Comparison of ENCODE assay signal across 10 cellular contexts in genomic region chr14:22383515-22384166, GRCh38.
DNase-seq lines count a peak whose midpoint lies in the region; ATAC-seq, FAIRE-seq and TF ChIP-seq lines count a peak whose summit lies in the region.
"Had no signal": no experiment of that assay in that cellular context is flagged by ENCODE, and none has a peak within 500 bp of the region (broad histone marks: within the 10 kb centered on the region; RNA-seq: fewer than 3 reads in every experiment).

No MANE protein-coding gene starts in this region.

- H3K27ac ChIP-seq in endodermal cell (ENCODE audit: low read depth, low read length), result no peak overlapping the region
- H3K27ac ChIP-seq: ascending aorta had no signal

- H3K9ac ChIP-seq in endodermal cell (ENCODE audit: extremely low read depth, low read length, poor library complexity, severe bottlenecking), result no peak overlapping the region

- H3K4me1 Mint-ChIP-seq in endodermal cell (peaks cover 66% of the 10 kb centered on the region), CD14-positive monocyte (peaks cover 4% of the 10 kb centered on the region)

- no peak overlapping the region for H3K4me3 ChIP-seq in endodermal cell (ENCODE audit: low read length)
- H3K4me3 ChIP-seq: ascending aorta had no signal

- TF ChIP-seq CTCF in endodermal cell (conservative IDR thresholded peaks at IDR 0.05) (no peak), CD14-positive monocyte (IDR thresholded peaks at IDR 0.05) (no peak)

- intact Hi-C loops in Right ventricle myocardium inferior (cut with DNase I) (no loop called here), CD14-positive monocyte (cut with micrococcal nuclease) (no loop called here)

- no peak for DNase-seq in GM12891 (ENCODE audit: insufficient read length, low spot score)
- no peak for DNase-seq in endodermal cell
- no peak for DNase-seq in Right ventricle myocardium inferior (ENCODE audit: missing footprints)
- no peak for DNase-seq in NCI-H82 (lab: John Stamatoyannopoulos, UW)
- DNase-seq in CD14-positive monocyte (ENCODE audit: low spot score), result no peak
- no peak for DNase-seq in OCI-M2 (lab: John Stamatoyannopoulos, UW; ENCODE audit: unreplicated experiment)
- DNase-seq: NCI-H2227 treated with DMSO at 0.1 percent for 48 hours had no signal

- no peaks in the 10 kb centered on the region for H3K36me3 ChIP-seq in endodermal cell (ENCODE audit: control insufficient read depth, insufficient read depth, low read length)
- H3K36me3 ChIP-seq: ascending aorta had no signal

- H3K27ac Mint-ChIP-seq in endodermal cell, result peak overlapping the region; percentile 17
- no peak overlapping the region for H3K27ac Mint-ChIP-seq in CD14-positive monocyte

- 79% methylated on average over 8 of the region's 8 CpGs; no CpG with 5 or more reads in 1 of the 2 experiments for WGBS in endodermal cell (ENCODE audit: insufficient coverage in 1 of 2, insufficient read length in 1 of 2), 2 experiments

- no peaks in the 10 kb centered on the region for H3K27me3 Mint-ChIP-seq in endodermal cell (ENCODE audit: insufficient read depth)
- peaks cover 0 to 1% (median 0%) of the 10 kb centered on the region in 3 donors for H3K27me3 Mint-ChIP-seq in CD14-positive monocyte (ENCODE audit: low read depth in 3 of 3)

- FAIRE-seq in GM12891 (lab: Jason Lieb, UNC), result peak; percentile 61

- no peaks in the 10 kb centered on the region for H3K36me3 Mint-ChIP-seq in endodermal cell (ENCODE audit: low read depth)
- H3K36me3 Mint-ChIP-seq in CD14-positive monocyte, result no peaks in the 10 kb centered on the region

- peak; percentile 46 for TF ChIP-seq POLR2A in GM12891 (IDR thresholded peaks at IDR 0.05; ENCODE audit: low read depth, low read length)

- H3K4me1 ChIP-seq in endodermal cell (ENCODE audit: control insufficient read depth, insufficient read depth, low read length), result peaks cover 51% of the 10 kb centered on the region

- no peaks in the 10 kb centered on the region for H3K9me3 Mint-ChIP-seq in endodermal cell
- H3K9me3 Mint-ChIP-seq in CD14-positive monocyte, result no peaks in the 10 kb centered on the region

- H3K4me3 Mint-ChIP-seq in endodermal cell (no peak overlapping the region), CD14-positive monocyte (no peak overlapping the region)

- no peaks in the 10 kb centered on the region for H3K9me3 ChIP-seq in endodermal cell (ENCODE audit: control insufficient read depth, low read length)
- H3K9me3 ChIP-seq: ascending aorta had no signal

- ATAC-seq in GM19397 (IDR thresholded peaks at IDR 0.05; ENCODE audit: unreplicated experiment) (peak; percentile 49), HG03095 (IDR thresholded peaks at IDR 0.05; ENCODE audit: unreplicated experiment) (peak; percentile 43), Right ventricle myocardium inferior (no peak)

- no peaks in the 10 kb centered on the region for H3K27me3 ChIP-seq in endodermal cell (ENCODE audit: control insufficient read depth, insufficient read depth, low read length, poor library complexity, severe bottlenecking)
- H3K27me3 ChIP-seq: ascending aorta had no signal

TF ChIP-seq in GM12891, 5 proteins besides CTCF, POLR2A, EP300 and RAD21:
- TF ChIP-seq POU2F2 (IDR thresholded peaks at IDR 0.05; ENCODE audit: low read depth, low read length), result no peak
- 0 out of 2 replicates have a peak, but pooled peaks have one; percentile 13 for TF ChIP-seq SPI1 (IDR thresholded peaks at IDR 0.05; ENCODE audit: low read depth, low read length)
- TF ChIP-seq PAX5 (IDR thresholded peaks at IDR 0.05; ENCODE audit: insufficient read depth, low read length, severe bottlenecking), result no peak
- TF ChIP-seq TAF1 (IDR thresholded peaks at IDR 0.05; ENCODE audit: low read depth, low read length), result no peak
- peak; percentile 64 for TF ChIP-seq POLR2AphosphoS5 (IDR thresholded peaks at IDR 0.05; ENCODE audit: low read depth, low read length)
